1 cellular context compared by ENCODE assay signal in genomic region chr1:159935719-159936283, GRCh38.
A peak's percentile ranks its signal among the peaks of the same experiment; 100 is the strongest.
TF ChIP-seq lines count a peak whose summit lies in the region.

No MANE protein-coding gene starts in this region.

TF ChIP-seq in A549, 52 proteins besides CTCF, POLR2A, EP300 and RAD21 (continued from another document):
- TF ChIP-seq REST (IDR thresholded peaks at IDR 0.05): peak; percentile 72
